Comparison of ENCODE assay signal across 1 cellular context in the genomic region with DNA sequence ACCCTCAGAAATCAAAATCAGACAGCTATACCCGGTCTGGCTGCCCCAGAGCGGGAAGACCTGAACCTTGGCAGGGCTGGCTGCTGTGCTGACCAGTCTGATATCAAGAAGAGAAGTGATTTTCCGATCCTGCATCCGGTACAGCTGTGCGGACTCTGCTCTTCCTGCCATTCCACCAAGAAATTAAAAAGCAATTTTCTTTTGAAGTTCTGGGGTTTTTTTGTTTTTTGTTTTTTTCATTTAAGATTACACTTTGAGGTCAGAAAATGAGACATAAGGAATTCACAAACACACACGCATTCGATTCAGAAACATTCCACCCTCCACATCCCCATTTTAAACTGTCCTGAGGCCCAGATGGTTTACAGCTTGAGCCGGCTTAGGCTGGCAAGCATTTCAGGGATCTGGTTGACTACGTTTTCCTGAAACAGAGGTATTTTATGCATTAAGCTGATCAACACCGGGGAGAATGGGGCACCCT.
TF ChIP-seq lines count a peak whose summit lies in the region.

No MANE protein-coding gene starts in this region.

TF ChIP-seq in A549, 52 proteins besides CTCF, POLR2A, EP300 and RAD21 (continued from another document):
- TF ChIP-seq, protein P1, sequence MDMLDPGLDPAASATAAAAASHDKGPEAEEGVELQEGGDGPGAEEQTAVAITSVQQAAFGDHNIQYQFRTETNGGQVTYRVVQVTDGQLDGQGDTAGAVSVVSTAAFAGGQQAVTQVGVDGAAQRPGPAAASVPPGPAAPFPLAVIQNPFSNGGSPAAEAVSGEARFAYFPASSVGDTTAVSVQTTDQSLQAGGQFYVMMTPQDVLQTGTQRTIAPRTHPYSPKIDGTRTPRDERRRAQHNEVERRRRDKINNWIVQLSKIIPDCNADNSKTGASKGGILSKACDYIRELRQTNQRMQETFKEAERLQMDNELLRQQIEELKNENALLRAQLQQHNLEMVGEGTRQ (IDR thresholded peaks at IDR 0.05): no peak
- TF ChIP-seq HEYL (CRISPR knock-in tag; IDR thresholded peaks at IDR 0.05) (no peak), ZNF302 (CRISPR knock-in tag; IDR thresholded peaks at IDR 0.05) (no peak), RCOR1 (IDR thresholded peaks at IDR 0.05; ENCODE audit: low read depth, low read length) (no peak), ZSCAN20 (CRISPR knock-in tag; IDR thresholded peaks at IDR 0.05) (no peak), RFX5 (IDR thresholded peaks at IDR 0.05) (no peak), FOSB (CRISPR knock-in tag; IDR thresholded peaks at IDR 0.05) (no peak), RNF2 (IDR thresholded peaks at IDR 0.05; ENCODE audit: borderline replicate concordance, low read depth) (no peak), CHD4 (IDR thresholded peaks at IDR 0.05; ENCODE audit: borderline replicate concordance) (no peak), CEBPB (IDR thresholded peaks at IDR 0.05) (no peak), MAZ (IDR thresholded peaks at IDR 0.05; ENCODE audit: borderline replicate concordance, low read depth, low read length) (no peak), CBX2 (IDR thresholded peaks at IDR 0.05; ENCODE audit: borderline replicate concordance, low read depth) (no peak), POLR2AphosphoS2 (conservative IDR thresholded peaks at IDR 0.05; ENCODE audit: low read length) (no peak), PHF8 (IDR thresholded peaks at IDR 0.05; ENCODE audit: borderline replicate concordance, low read depth) (no peak)
- TF ChIP-seq, protein P2, sequence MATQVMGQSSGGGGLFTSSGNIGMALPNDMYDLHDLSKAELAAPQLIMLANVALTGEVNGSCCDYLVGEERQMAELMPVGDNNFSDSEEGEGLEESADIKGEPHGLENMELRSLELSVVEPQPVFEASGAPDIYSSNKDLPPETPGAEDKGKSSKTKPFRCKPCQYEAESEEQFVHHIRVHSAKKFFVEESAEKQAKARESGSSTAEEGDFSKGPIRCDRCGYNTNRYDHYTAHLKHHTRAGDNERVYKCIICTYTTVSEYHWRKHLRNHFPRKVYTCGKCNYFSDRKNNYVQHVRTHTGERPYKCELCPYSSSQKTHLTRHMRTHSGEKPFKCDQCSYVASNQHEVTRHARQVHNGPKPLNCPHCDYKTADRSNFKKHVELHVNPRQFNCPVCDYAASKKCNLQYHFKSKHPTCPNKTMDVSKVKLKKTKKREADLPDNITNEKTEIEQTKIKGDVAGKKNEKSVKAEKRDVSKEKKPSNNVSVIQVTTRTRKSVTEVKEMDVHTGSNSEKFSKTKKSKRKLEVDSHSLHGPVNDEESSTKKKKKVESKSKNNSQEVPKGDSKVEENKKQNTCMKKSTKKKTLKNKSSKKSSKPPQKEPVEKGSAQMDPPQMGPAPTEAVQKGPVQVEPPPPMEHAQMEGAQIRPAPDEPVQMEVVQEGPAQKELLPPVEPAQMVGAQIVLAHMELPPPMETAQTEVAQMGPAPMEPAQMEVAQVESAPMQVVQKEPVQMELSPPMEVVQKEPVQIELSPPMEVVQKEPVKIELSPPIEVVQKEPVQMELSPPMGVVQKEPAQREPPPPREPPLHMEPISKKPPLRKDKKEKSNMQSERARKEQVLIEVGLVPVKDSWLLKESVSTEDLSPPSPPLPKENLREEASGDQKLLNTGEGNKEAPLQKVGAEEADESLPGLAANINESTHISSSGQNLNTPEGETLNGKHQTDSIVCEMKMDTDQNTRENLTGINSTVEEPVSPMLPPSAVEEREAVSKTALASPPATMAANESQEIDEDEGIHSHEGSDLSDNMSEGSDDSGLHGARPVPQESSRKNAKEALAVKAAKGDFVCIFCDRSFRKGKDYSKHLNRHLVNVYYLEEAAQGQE (IDR thresholded peaks at IDR 0.05): no peak
